ENCODE assay signal across 7 cellular contexts in the genomic region with DNA sequence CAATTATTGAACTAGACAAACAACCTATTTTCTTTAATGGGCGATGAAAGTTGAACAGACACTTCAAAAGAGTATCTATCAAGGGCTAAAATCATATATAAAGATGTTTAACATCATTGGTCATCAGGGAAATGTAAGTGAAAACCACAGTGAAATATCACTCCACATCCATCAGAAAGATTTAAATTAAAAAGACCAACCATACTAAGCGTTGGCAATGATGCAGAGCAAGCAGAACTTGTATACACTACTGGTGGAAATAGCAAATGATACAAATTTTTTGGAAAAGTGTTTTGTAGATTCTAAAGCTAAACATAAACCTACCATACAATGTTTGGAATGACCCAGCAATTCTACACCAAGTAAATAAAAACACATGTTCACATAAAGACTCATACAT.
"Had no signal": no experiment of that assay in that cellular context is flagged by ENCODE, and none has a peak within 500 bp of the region (broad histone marks: within the 10 kb centered on the region; RNA-seq: fewer than 3 reads in every experiment).

No MANE protein-coding gene starts in this region.

- ATAC-seq: HepG2 had no signal

- H3K27ac ChIP-seq: HL-60, KMS-11 had no signal

- FAIRE-seq: HepG2, HTR-8/SVneo had no signal

- DNase-seq: IMR-90, KBM-7, KG1 had no signal

- H3K9ac ChIP-seq: KMS-11 had no signal

- H3K4me2 ChIP-seq: KMS-11 had no signal
